10 cellular contexts compared by ENCODE assay signal in genomic region chr11:130609121-130610035, GRCh38.
DNase-seq lines count a peak whose midpoint lies in the region; ATAC-seq, FAIRE-seq and TF ChIP-seq lines count a peak whose summit lies in the region.
"Had no signal": no experiment of that assay in that cellular context is flagged by ENCODE, and none has a peak within 500 bp of the region (broad histone marks: within the 10 kb centered on the region; RNA-seq: fewer than 3 reads in every experiment).

No MANE protein-coding gene starts in this region.

- DNase-seq in AG08396 (ENCODE audit: low spot score) (peak; percentile 78), SK-MEL-5 (ENCODE audit: low read depth, low spot score) (peak; percentile 36), head of caudate nucleus (peak in 29 of 42 donors; percentile 16 to 78 (median 48)), pancreas (peak in 3 of 6 donors; percentile 18 to 32 (median 21)), NCI-H510A treated with DMSO at 0.1 percent for 48 hours (lab: John Stamatoyannopoulos, UW) (no peak)
- DNase-seq in activated CD4-positive, alpha-beta T cell treated with anti-CD3 and anti-CD28 coated beads, Interleukin-2, amount 10 ng/mL, durations not matched to agents 24 days and 14 days, result no peak
- DNase-seq: right lobe of liver had no signal

- H3K9me3 ChIP-seq in pancreas, result no peaks in the 10 kb centered on the region
- H3K9me3 ChIP-seq: right lobe of liver had no signal

- no peak overlapping the region for H3K27ac Mint-ChIP-seq in activated CD4-positive, alpha-beta T cell treated with anti-CD3 and anti-CD28 coated beads, Interleukin-2, amount 10 ng/mL, durations not matched to agents 24 days and 14 days
- H3K27ac Mint-ChIP-seq: B cell had no signal

- 74 to 75% methylated on average over 15 of the region's 15 CpGs for whole genome bisulfite sequencing in pancreas, 2 donors

- H3K36me3 ChIP-seq in pancreas, result no peaks in the 10 kb centered on the region
- H3K36me3 ChIP-seq: right lobe of liver had no signal

- intact Hi-C loops in head of caudate nucleus (cut with DNase I), result loop anchor here (10.0 kb wide), 1 partner anchor 155 kb away; no protein-coding TSS in a partner anchor
- intact Hi-C loops in pancreas (cut with DNase I), result no loop called here
- intact Hi-C loops in activated CD4-positive, alpha-beta T cell treated with anti-CD3 and anti-CD28 coated beads, Interleukin-2, amount 10 ng/mL, durations not matched to agents 24 days and 14 days (cut with micrococcal nuclease), result no loop called here

- H3K4me3 ChIP-seq in pancreas, result no peak overlapping the region
- H3K4me3 ChIP-seq: right lobe of liver had no signal

- H3K9me3 Mint-ChIP-seq in activated CD4-positive, alpha-beta T cell treated with anti-CD3 and anti-CD28 coated beads, Interleukin-2, amount 10 ng/mL, durations not matched to agents 24 days and 14 days, result no peaks in the 10 kb centered on the region

- no peaks in the 10 kb centered on the region for H3K27me3 ChIP-seq in pancreas
- H3K27me3 ChIP-seq: right lobe of liver had no signal

- no peak overlapping the region for H3K4me3 Mint-ChIP-seq in activated CD4-positive, alpha-beta T cell treated with anti-CD3 and anti-CD28 coated beads, Interleukin-2, amount 10 ng/mL, durations not matched to agents 24 days and 14 days
- H3K4me3 Mint-ChIP-seq: B cell had no signal

- no peak for TF ChIP-seq CTCF in pancreas (IDR thresholded peaks at IDR 0.05)

- peak in 3 of 4 donors; percentile 62 to 73 (median 66) for ATAC-seq in pancreas
- ATAC-seq in GM18861 (IDR thresholded peaks at IDR 0.05; ENCODE audit: unreplicated experiment), result no peak
- no peak for ATAC-seq in HG02973 (IDR thresholded peaks at IDR 0.05; ENCODE audit: unreplicated experiment)

- no peak for FAIRE-seq in pancreas (lab: Jason Lieb, UNC)

- no peaks in the 10 kb centered on the region for H3K36me3 Mint-ChIP-seq in activated CD4-positive, alpha-beta T cell treated with anti-CD3 and anti-CD28 coated beads, Interleukin-2, amount 10 ng/mL, durations not matched to agents 24 days and 14 days (ENCODE audit: low read depth)

- H3K27ac ChIP-seq in pancreas, result no peak overlapping the region
- H3K27ac ChIP-seq: right lobe of liver had no signal

- H3K27me3 Mint-ChIP-seq in activated CD4-positive, alpha-beta T cell treated with anti-CD3 and anti-CD28 coated beads, Interleukin-2, amount 10 ng/mL, durations not matched to agents 24 days and 14 days, result peaks cover 2% of the 10 kb centered on the region

- H3K4me1 ChIP-seq in pancreas, result no peaks in the 10 kb centered on the region
- H3K4me1 ChIP-seq: right lobe of liver had no signal

- H3K4me1 Mint-ChIP-seq in activated CD4-positive, alpha-beta T cell treated with anti-CD3 and anti-CD28 coated beads, Interleukin-2, amount 10 ng/mL, durations not matched to agents 24 days and 14 days, result no peaks in the 10 kb centered on the region
- H3K4me1 Mint-ChIP-seq: B cell had no signal

- in situ Hi-C loops in SK-MEL-5 (cut with HindIII; ENCODE audit: low pct_unique_long_range_greater_than_20kb, low sequenced_read_pairs), result no loop called here

Comparison
In these comparisons a context has a peak if more than half of its experiments do, and no peak if none do; other contexts are left out.
1. DNase-seq: peak in AG08396 (single experiment), SK-MEL-5 (single experiment) and head of caudate nucleus (29 of 42); none in NCI-H510A treated with DMSO at 0.1 percent for 48 hours (single experiment) and activated CD4-positive, alpha-beta T cell treated with anti-CD3 and anti-CD28 coated beads, Interleukin-2, amount 10 ng/mL, durations not matched to agents 24 days and 14 days (single experiment).
2. ATAC-seq: peak in pancreas (3 of 4); none in GM18861 (single experiment) and HG02973 (single experiment).